In the genomic region with DNA sequence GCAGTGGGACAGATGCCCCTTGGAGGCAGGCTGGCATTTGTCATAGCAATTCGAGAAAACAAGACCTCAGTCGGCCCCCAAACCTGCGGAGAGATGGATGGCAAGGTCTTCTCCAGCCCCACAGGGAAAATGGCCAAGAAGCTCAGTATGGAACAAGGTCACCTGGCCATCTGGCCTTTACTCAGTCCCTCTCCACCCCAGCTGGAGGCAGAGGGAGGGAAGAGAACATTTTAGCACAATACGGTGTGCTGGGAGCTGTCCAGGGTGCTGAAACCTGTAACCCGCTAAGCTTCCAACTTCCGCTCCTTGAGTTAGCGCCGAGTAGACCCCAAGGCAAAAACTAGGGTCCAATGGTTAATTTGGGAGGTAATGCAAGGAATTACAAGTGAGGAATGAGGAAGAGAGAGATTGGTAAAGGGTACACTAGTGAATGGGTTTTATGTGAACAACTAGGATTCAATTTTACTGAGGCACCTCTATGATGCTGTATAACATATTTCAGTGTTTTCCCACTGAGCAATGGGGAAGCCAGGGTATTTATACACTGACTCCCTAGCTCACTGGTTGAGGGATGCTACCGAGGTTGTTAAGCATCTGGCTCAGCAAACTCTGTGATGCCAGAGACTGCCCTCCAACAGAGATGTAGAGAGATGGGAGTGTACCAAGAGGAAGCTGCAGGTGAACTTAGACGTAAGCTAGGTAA, we compare ENCODE assay signal across 8 cellular contexts.
DNase-seq lines count a peak whose midpoint lies in the region; ATAC-seq and TF ChIP-seq lines count a peak whose summit lies in the region.

No MANE protein-coding gene starts in this region.

- TF ChIP-seq POLR2A in NB4 (IDR thresholded peaks at IDR 0.05; ENCODE audit: extremely low read depth, insufficient read length) (no peak), testis (IDR thresholded peaks at IDR 0.05) (no peak)

- no peak overlapping the region for H3K4me2 ChIP-seq in hepatocyte

- H3K27me3 ChIP-seq in hepatocyte, result no peaks in the 10 kb centered on the region
- H3K27me3 ChIP-seq in testis, result no peaks in the 10 kb centered on the region

- no peaks in the 10 kb centered on the region for H4K20me1 ChIP-seq in hepatocyte (ENCODE audit: insufficient read depth, poor library complexity, severe bottlenecking)

- no peaks in the 10 kb centered on the region for H3K79me2 ChIP-seq in hepatocyte

- no peak overlapping the region for H3K4me3 ChIP-seq in NB4 (ENCODE audit: low read depth, low read length)
- no peak overlapping the region for H3K4me3 ChIP-seq in hepatocyte
- no peak overlapping the region for H3K4me3 ChIP-seq in testis

- DNase-seq in ELF-1 (ENCODE audit: low read depth, low spot score) (peak; percentile 75), NB4 (ENCODE audit: low read depth) (peak; percentile 61), hepatocyte (ENCODE audit: low spot score) (peak; percentile 75), testis (peak; percentile 57), NCI-H2029 (lab: John Stamatoyannopoulos, UW) (no peak)
- DNase-seq in activated T-cell treated with anti-CD3 and anti-CD28 coated beads, Interleukin-2, amount 50 U/mL, for 48 hours, result peak; percentile 36 to 43

- H3K4me1 ChIP-seq in hepatocyte (ENCODE audit: insufficient read depth), result no peaks in the 10 kb centered on the region
- H3K4me1 ChIP-seq in testis, result no peaks in the 10 kb centered on the region

- H3K36me3 ChIP-seq in hepatocyte (replicated peaks; ENCODE audit: insufficient read depth, low read depth) (no peaks in the 10 kb centered on the region), testis (ENCODE audit: low read depth, missing control alignments) (no peaks in the 10 kb centered on the region)

- H2AFZ ChIP-seq in hepatocyte, result no peak overlapping the region

- H3K9me2 ChIP-seq in hepatocyte (replicated peaks; ENCODE audit: insufficient read depth), result no peaks in the 10 kb centered on the region

- 41% methylated on average over 10 of the region's 10 CpGs for WGBS in hepatocyte (ENCODE audit: low lambda C conversion rate, missing lambda C conversion rate)
- WGBS in testis, 2 donors, result 33 to 42% methylated on average over 10 of the region's 10 CpGs

- no peaks in the 10 kb centered on the region for H3K9me3 ChIP-seq in hepatocyte (ENCODE audit: low read depth)
- H3K9me3 ChIP-seq in testis, result no peaks in the 10 kb centered on the region

- intact Hi-C loops in testis (cut with DNase I; ENCODE audit: low total_unique reads), result no loop called here

- ATAC-seq in HG03469 (IDR thresholded peaks at IDR 0.05; ENCODE audit: unreplicated experiment) (no peak), HG02763 (IDR thresholded peaks at IDR 0.05; ENCODE audit: unreplicated experiment) (no peak)

- TF ChIP-seq CTCF in NB4 (IDR thresholded peaks at IDR 0.05; ENCODE audit: low read depth, low read length), result no peak
- TF ChIP-seq CTCF in hepatocyte (IDR thresholded peaks at IDR 0.05; ENCODE audit: poor library complexity), result no peak
- TF ChIP-seq CTCF in testis (IDR thresholded peaks at IDR 0.05), result no peak

- H3K27ac ChIP-seq in hepatocyte (no peak overlapping the region), testis (no peak overlapping the region)
